Comparison of ENCODE assay signal across 13 cellular contexts in the genomic region with DNA sequence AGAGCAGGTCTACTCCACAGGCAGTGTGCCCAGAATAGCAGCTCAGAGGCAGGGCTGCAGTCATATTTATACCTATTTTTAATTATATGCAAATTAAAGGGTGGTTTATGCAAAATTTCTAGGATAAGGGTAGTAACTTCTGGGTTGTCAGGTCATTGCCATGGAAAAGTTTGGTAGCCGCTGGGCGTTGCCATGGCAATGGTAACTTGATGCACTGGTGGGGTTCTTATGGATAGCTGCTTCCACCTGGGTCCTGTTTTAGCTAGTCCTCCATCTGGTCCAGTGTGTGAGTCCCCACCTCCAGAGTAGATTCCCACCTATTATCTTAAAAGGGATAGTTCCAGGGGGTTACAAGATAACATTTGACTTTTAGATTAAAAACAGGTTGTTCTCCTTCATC. TPM values are rescaled to one million over a fixed set of nuclear protein-coding genes. Genes with fewer than 3 reads are reported as not detected.
DNase-seq lines count a peak whose midpoint lies in the region; ATAC-seq and TF ChIP-seq lines count a peak whose summit lies in the region.
"Had no signal": no experiment of that assay in that cellular context is flagged by ENCODE, and none has a peak within 500 bp of the region (broad histone marks: within the 10 kb centered on the region; RNA-seq: fewer than 3 reads in every experiment).

No MANE protein-coding gene starts in this region.

- no peak overlapping the region for H3K56ac ChIP-seq in mesendoderm (ENCODE audit: low read length)

- no peak overlapping the region for H4K5ac ChIP-seq in mesendoderm (ENCODE audit: low read length)

- H3K4me1 Mint-ChIP-seq in GM23338 = peaks cover 3% of the 10 kb centered on the region; the same call in 2 of the 3 replicates

- H3K36me3 ChIP-seq in GM23338 (ENCODE audit: insufficient read depth) = no peaks in the 10 kb centered on the region
- H3K36me3 ChIP-seq in mesendoderm (ENCODE audit: control insufficient read depth, insufficient read depth, low read length) = no peaks in the 10 kb centered on the region
- 0 out of 2 replicates have a peak, but pooled peaks cover 2% of the 10 kb centered on the region for H3K36me3 ChIP-seq in MG63

- no peak overlapping the region for H2AFZ ChIP-seq in GM23338

- H3K27me3 Mint-ChIP-seq in GM23338 (ENCODE audit: insufficient read depth, low read depth, poor library complexity) = no peaks in the 10 kb centered on the region
- H3K27me3 Mint-ChIP-seq: B cell; CD4-positive, alpha-beta T cell had no signal

- no peaks in the 10 kb centered on the region; the same call in 2 of the 3 replicates for H3K9me3 Mint-ChIP-seq in GM23338
- H3K9me3 Mint-ChIP-seq: CD4-positive, alpha-beta T cell had no signal

- peak; percentile 26 for DNase-seq in GM23338 (ENCODE audit: low spot score)
- peak; percentile 20 for DNase-seq in M059J (ENCODE audit: low read depth)
- DNase-seq in NCI-H526 treated with DMSO at 0.1 percent for 48 hours (lab: John Stamatoyannopoulos, UW) = peak; percentile 60
- peak; percentile 10 for DNase-seq in mesendoderm
- no peak for DNase-seq in MG63
- no peak for DNase-seq in H4 (ENCODE audit: low spot score)
- DNase-seq: C1 segment of cervical spinal cord; Calu3; CD4-positive, alpha-beta T cell; H7 had no signal

- H3K27me3 ChIP-seq in GM23338 (ENCODE audit: insufficient read depth) (no peaks in the 10 kb centered on the region), mesendoderm (ENCODE audit: insufficient read depth, low read length, poor library complexity) (no peaks in the 10 kb centered on the region), MG63 (no peaks in the 10 kb centered on the region)

- no peaks in the 10 kb centered on the region for H3K4me1 ChIP-seq in GM23338 (ENCODE audit: insufficient read depth)
- H3K4me1 ChIP-seq in mesendoderm (ENCODE audit: control insufficient read depth, low read depth, low read length) = no peaks in the 10 kb centered on the region

- no peak overlapping the region for H2BK120ac ChIP-seq in mesendoderm (ENCODE audit: low read depth, low read length)

- H3K36me3 Mint-ChIP-seq in GM23338 (ENCODE audit: low read depth) = no peaks in the 10 kb centered on the region

- H3F3A ChIP-seq in GM23338 (replicated peaks; ENCODE audit: low read depth) = no peaks in the 10 kb centered on the region

- H2BK15ac ChIP-seq in mesendoderm (replicated peaks; ENCODE audit: low read depth) = no peak overlapping the region

- no peak overlapping the region for H3K4me3 Mint-ChIP-seq in GM23338
- H3K4me3 Mint-ChIP-seq: B cell; CD4-positive, alpha-beta T cell had no signal

- no peak overlapping the region for H4K8ac ChIP-seq in mesendoderm (ENCODE audit: low read depth, low read length)

- no peak overlapping the region for H3K4ac ChIP-seq in mesendoderm (ENCODE audit: low read depth, low read length)

- no peaks in the 10 kb centered on the region for H3K79me2 ChIP-seq in GM23338 (replicated peaks; ENCODE audit: insufficient read depth)
- no peaks in the 10 kb centered on the region for H3K79me2 ChIP-seq in mesendoderm (ENCODE audit: control insufficient read depth, insufficient read depth, low read length)

- no peak overlapping the region for H3K18ac ChIP-seq in mesendoderm (ENCODE audit: low read length)

- H4K20me1 ChIP-seq in GM23338 (replicated peaks; ENCODE audit: insufficient read depth) = no peaks in the 10 kb centered on the region

- no peaks in the 10 kb centered on the region for H3K79me1 ChIP-seq in mesendoderm (ENCODE audit: low read length)

- H3K4me2 ChIP-seq in GM23338 (no peak overlapping the region), mesendoderm (ENCODE audit: low read length) (no peak overlapping the region)

- H3K23ac ChIP-seq in mesendoderm (ENCODE audit: low read length) = no peak overlapping the region

- H3K9me2 ChIP-seq in GM23338 (ENCODE audit: insufficient read depth) = no peaks in the 10 kb centered on the region

- H3K27ac Mint-ChIP-seq in GM23338 = no peak overlapping the region
- H3K27ac Mint-ChIP-seq: B cell; CD4-positive, alpha-beta T cell had no signal

- no peak overlapping the region for H3K9ac ChIP-seq in mesendoderm (ENCODE audit: low read length)

- H2BK5ac ChIP-seq in mesendoderm (ENCODE audit: low read length) = no peak overlapping the region

- no peak for TF ChIP-seq CTCF in GM23338 (conservative IDR thresholded peaks at IDR 0.05; ENCODE audit: low read depth in 2 of 2)

- WGBS in mesendoderm (ENCODE audit: extremely low coverage, insufficient coverage, low lambda C conversion rate) = no CpG with 5 or more reads among the region's 2 CpGs

- H3K9me3 ChIP-seq in MG63 = peaks cover 10% of the 10 kb centered on the region; the same call in 1 of the 2 replicates

- no peak overlapping the region for H3K27ac ChIP-seq in GM23338 (ENCODE audit: low read depth)
- no peak overlapping the region for H3K27ac ChIP-seq in mesendoderm (ENCODE audit: low read depth, low read length)

- no peak overlapping the region for H2AK5ac ChIP-seq in mesendoderm (ENCODE audit: low read length)

- H3K4me3 ChIP-seq in GM23338 = no peak overlapping the region
- no peak overlapping the region for H3K4me3 ChIP-seq in mesendoderm (ENCODE audit: low read length)
- no peak overlapping the region for H3K4me3 ChIP-seq in MG63

- ATAC-seq in GM23338 (no peak; the same call in 2 of the 3 replicates), GM21381 (IDR thresholded peaks at IDR 0.05; ENCODE audit: unreplicated experiment) (no peak)
- ATAC-seq: HepG2 had no signal

TF ChIP-seq in GM23338, 12 proteins besides CTCF, POLR2A, EP300 and RAD21 (continues in another document):
- no peak for TF ChIP-seq ZNF331 (CRISPR knock-in tag; IDR thresholded peaks at IDR 0.05; ENCODE audit: low read depth)
- TF ChIP-seq EZH2phosphoT487 (IDR thresholded peaks at IDR 0.05; ENCODE audit: unreplicated experiment) = no peak
- TF ChIP-seq ETS1 (IDR thresholded peaks at IDR 0.05) = no peak
- no peak for TF ChIP-seq JUNB (IDR thresholded peaks at IDR 0.05; ENCODE audit: unreplicated experiment)
- no peak for TF ChIP-seq REST (IDR thresholded peaks at IDR 0.05; ENCODE audit: unreplicated experiment)
- TF ChIP-seq ZNF114 (CRISPR knock-in tag; IDR thresholded peaks at IDR 0.05) = no peak
- no peak for TF ChIP-seq NANOG (IDR thresholded peaks at IDR 0.05; ENCODE audit: borderline replicate concordance)
- no peak for TF ChIP-seq POLR2AphosphoS5 (IDR thresholded peaks at IDR 0.05; ENCODE audit: low read depth)
- no peak for TF ChIP-seq CREB1 (CRISPR knock-in tag; IDR thresholded peaks at IDR 0.05; ENCODE audit: low read depth)

RNA-seq across cellular contexts. Expression of gene CR2, which starts 57.8 kb away (rescaled TPM):
- 4.4 and 5.4 TPM in 2 replicates for total RNA-seq in GM23338 (2014; rRNA removed; shearing (Covaris generic))
- polyA plus RNA-seq in GM23338 (2016; fragmentation: Nextera tagmentation; extraction: Ambion mirVana) = 2.7 and 2.8 TPM in 2 replicates
- total RNA-seq in M059J (2014; rRNA removed; shearing (Covaris generic)) = not detected in 2 replicates
- polyA plus RNA-seq in mesendoderm (2013, experiment 1 of 2) = 0.51 TPM
- polyA plus RNA-seq in mesendoderm (2013, experiment 2 of 2) = 0.57 TPM
- not detected in 2 replicates for total RNA-seq in MG63 (2014; rRNA removed; shearing (Covaris generic); ENCODE audit: low replicate concordance)
- total RNA-seq in H4 (2014; rRNA removed; shearing (Covaris generic)) = 0.02 and 0.08 TPM in 2 replicates
- total RNA-seq: HepG2 had no signal
- polyA plus RNA-seq: HepG2 had no signal

Comparison
In these comparisons a context has a peak if more than half of its experiments do, and no peak if none do; other contexts are left out.
1. DNase-seq: peak in GM23338 (single experiment), M059J (single experiment), NCI-H526 treated with DMSO at 0.1 percent for 48 hours (single experiment) and mesendoderm (single experiment); none in MG63 (single experiment) and H4 (single experiment).